27 cellular contexts compared by ENCODE assay signal in genomic region chr4:156873776-156874175, GRCh38.
"Had no signal": no experiment of that assay in that cellular context is flagged by ENCODE, and none has a peak within 500 bp of the region (broad histone marks: within the 10 kb centered on the region; RNA-seq: fewer than 3 reads in every experiment).

No MANE protein-coding gene starts in this region.

- DNase-seq: naive B cell; naive thymus-derived CD8-positive, alpha-beta T cell; nucleus accumbens; pancreas; right cardiac atrium; right lobe of liver; sigmoid colon; small intestine; stimulated activated CD4-positive, alpha-beta T cell treated with anti-CD3 and anti-CD28 coated beads, Interleukin-15, amount 100 ng/mL, for 24 hours; stimulated activated CD4-positive, alpha-beta T cell treated with anti-CD3 and anti-CD28 coated beads, Interleukin-2, amount 100 ng/mL, for 24 hours; stimulated activated CD4-positive, alpha-beta T cell treated with anti-CD3 and anti-CD28 coated beads, Interleukin-2, amount 100 ng/mL, for 48 hours; stimulated activated CD4-positive, alpha-beta T cell treated with anti-CD3 and anti-CD28 coated beads, Interleukin-4, amount 100 ng/mL, for 24 hours; stimulated activated naive B cell treated with anti-CD40 and anti-IgM and Interleukin-4, amounts not matched to agents 10 μg/mL and 1 μg/mL and 100 μg/mL, for 72 hours; stimulated activated naive CD4-positive, alpha-beta T cell treated with Interleukin-2 at 50 U/mL for 16 hours; stomach; thyroid gland; trophoblast cell; upper lobe of left lung had no signal

- H3K4me1 Mint-ChIP-seq: naive B cell; naive thymus-derived CD8-positive, alpha-beta T cell; stimulated activated effector memory CD8-positive, alpha-beta T cell treated with anti-CD3 and anti-CD28 coated beads, Interleukin-12 subunit alpha, Interleukin-12 subunit beta, amount 100 ng/mL, for 72 hours; stimulated activated naive B cell treated with anti-CD40 and anti-IgM and Interleukin-4, amounts not matched to agents 10 μg/mL and 1 μg/mL and 100 μg/mL, for 72 hours had no signal

- H3K9me3 Mint-ChIP-seq: neural crest cell; stimulated activated naive B cell treated with anti-CD40 and anti-IgM and Interleukin-4, amounts not matched to agents 10 μg/mL and 1 μg/mL and 100 μg/mL, for 72 hours had no signal

- H3K27me3 Mint-ChIP-seq: naive B cell; naive thymus-derived CD8-positive, alpha-beta T cell; natural killer cell treated with Interleukin-12 subunit alpha and Interleukin-12 subunit beta and Interleukin-15 and Interleukin-18, amount 100 ng/mL, for 72 hours; stimulated activated naive B cell treated with anti-CD40 and anti-IgM and Interleukin-4, amounts not matched to agents 10 μg/mL and 1 μg/mL and 100 μg/mL, for 72 hours; stimulated activated naive CD8-positive, alpha-beta T cell treated with anti-CD3 and anti-CD28 coated beads, Interleukin-15, Interleukin-2, amounts not matched to agents 100 ng/mL and 50 ng/mL, for 24 hours had no signal

- ATAC-seq: naive thymus-derived CD8-positive, alpha-beta T cell; natural killer cell treated with Interleukin-12 subunit alpha and Interleukin-12 subunit beta and Interleukin-15 and Interleukin-18, amount 100 ng/mL, for 72 hours; pancreas; right cardiac atrium; right lobe of liver; stimulated activated effector memory CD8-positive, alpha-beta T cell treated with anti-CD3 and anti-CD28 coated beads, Interleukin-12 subunit alpha, Interleukin-12 subunit beta, amount 100 ng/mL, for 72 hours; stimulated activated naive B cell treated with anti-CD40 and anti-IgM and Interleukin-4, amounts not matched to agents 10 μg/mL and 1 μg/mL and 100 μg/mL, for 72 hours had no signal

- H3K4me3 ChIP-seq: pancreas, prostate gland, right lobe of liver, sigmoid colon, stomach, thoracic aorta, thyroid gland, tibial nerve, upper lobe of left lung, vagina had no signal

- H3K27ac Mint-ChIP-seq: naive B cell; naive thymus-derived CD8-positive, alpha-beta T cell; natural killer cell treated with Interleukin-12 subunit alpha and Interleukin-12 subunit beta and Interleukin-15 and Interleukin-18, amount 100 ng/mL, for 72 hours; stimulated activated effector memory CD8-positive, alpha-beta T cell treated with anti-CD3 and anti-CD28 coated beads, Interleukin-12 subunit alpha, Interleukin-12 subunit beta, amount 100 ng/mL, for 72 hours; stimulated activated naive B cell treated with anti-CD40 and anti-IgM and Interleukin-4, amounts not matched to agents 10 μg/mL and 1 μg/mL and 100 μg/mL, for 72 hours; stimulated activated naive CD8-positive, alpha-beta T cell treated with anti-CD3 and anti-CD28 coated beads, Interleukin-15, Interleukin-2, amounts not matched to agents 100 ng/mL and 50 ng/mL, for 24 hours had no signal

- H3K9me3 ChIP-seq: neutrophil, pancreas, prostate gland, right lobe of liver, sigmoid colon, stomach, thoracic aorta, thyroid gland, tibial nerve, upper lobe of left lung, vagina had no signal

- H3K27me3 ChIP-seq: neutrophil, pancreas, right lobe of liver, sigmoid colon, stomach, thyroid gland, tibial nerve, upper lobe of left lung, vagina had no signal

- H3K4me1 ChIP-seq: pancreas, prostate gland, right lobe of liver, thyroid gland, tibial nerve had no signal

- H3K4me3 Mint-ChIP-seq: naive B cell; naive thymus-derived CD8-positive, alpha-beta T cell; natural killer cell treated with Interleukin-12 subunit alpha and Interleukin-12 subunit beta and Interleukin-15 and Interleukin-18, amount 100 ng/mL, for 72 hours; neural crest cell; stimulated activated effector memory CD8-positive, alpha-beta T cell treated with anti-CD3 and anti-CD28 coated beads, Interleukin-12 subunit alpha, Interleukin-12 subunit beta, amount 100 ng/mL, for 72 hours; stimulated activated naive B cell treated with anti-CD40 and anti-IgM and Interleukin-4, amounts not matched to agents 10 μg/mL and 1 μg/mL and 100 μg/mL, for 72 hours; stimulated activated naive CD8-positive, alpha-beta T cell treated with anti-CD3 and anti-CD28 coated beads, Interleukin-15, Interleukin-2, amounts not matched to agents 100 ng/mL and 50 ng/mL, for 24 hours had no signal

- H3K36me3 Mint-ChIP-seq: naive B cell; naive thymus-derived CD8-positive, alpha-beta T cell; natural killer cell treated with Interleukin-12 subunit alpha and Interleukin-12 subunit beta and Interleukin-15 and Interleukin-18, amount 100 ng/mL, for 72 hours; stimulated activated effector memory CD8-positive, alpha-beta T cell treated with anti-CD3 and anti-CD28 coated beads, Interleukin-12 subunit alpha, Interleukin-12 subunit beta, amount 100 ng/mL, for 72 hours; stimulated activated naive B cell treated with anti-CD40 and anti-IgM and Interleukin-4, amounts not matched to agents 10 μg/mL and 1 μg/mL and 100 μg/mL, for 72 hours had no signal

- H3K27ac ChIP-seq: neutrophil, pancreas, prostate gland, right lobe of liver, sigmoid colon, stomach, thoracic aorta, thyroid gland, tibial nerve, upper lobe of left lung, vagina had no signal

- H3K36me3 ChIP-seq: neutrophil, pancreas, prostate gland, right lobe of liver, sigmoid colon, stomach, thoracic aorta, thyroid gland, tibial nerve, upper lobe of left lung, vagina had no signal
